12 cellular contexts compared by ENCODE assay signal in the genomic region with DNA sequence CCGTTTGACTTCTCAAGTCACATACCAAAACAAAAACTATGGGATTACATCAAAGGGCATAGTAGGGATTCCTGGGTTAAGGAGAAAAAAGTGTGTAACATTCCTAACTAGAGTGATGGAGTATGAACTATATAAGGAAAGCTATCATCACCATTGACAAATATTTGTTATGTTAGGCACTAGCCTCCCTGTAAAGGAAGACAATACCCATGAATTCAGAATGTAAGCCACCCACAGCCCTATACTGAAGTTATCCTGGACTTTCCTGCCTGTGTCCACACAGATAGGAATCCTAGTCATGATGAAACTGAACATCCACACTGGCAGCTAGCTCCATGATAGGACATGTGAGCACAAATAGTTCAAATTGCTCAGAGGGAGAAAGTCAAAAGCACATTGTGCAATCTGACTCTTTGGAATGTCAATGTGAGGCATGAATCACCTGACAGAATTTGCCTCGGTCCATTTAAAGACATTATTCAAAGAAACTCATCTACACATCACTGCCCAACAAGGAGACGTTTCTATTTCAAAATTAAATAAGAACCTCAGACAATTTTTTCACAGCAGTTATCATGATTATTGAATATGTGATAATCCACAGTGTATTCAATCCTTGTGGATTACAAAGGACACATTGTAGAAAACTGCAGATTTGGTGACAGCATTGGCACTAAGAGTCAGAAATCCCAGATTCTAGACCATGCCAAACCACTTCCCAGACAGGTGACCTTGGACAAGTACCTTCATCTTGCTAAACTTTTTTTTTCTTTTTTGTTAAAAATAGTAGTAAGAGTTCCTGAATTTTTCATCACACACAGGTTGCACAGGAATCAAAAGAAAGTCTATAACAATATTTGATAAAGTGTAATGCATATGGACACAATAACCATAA.
DNase-seq lines count a peak whose midpoint lies in the region; ATAC-seq, FAIRE-seq and TF ChIP-seq lines count a peak whose summit lies in the region.
"Had no signal": no experiment of that assay in that cellular context is flagged by ENCODE, and none has a peak within 500 bp of the region (broad histone marks: within the 10 kb centered on the region; RNA-seq: fewer than 3 reads in every experiment).

No MANE protein-coding gene starts in this region.

- CTCF ChIA-PET in endothelial cell of umbilical vein (lab: Charles Lee) = no interaction called here
- CTCF ChIA-PET in activated CD4-positive, alpha-beta T cell treated with anti-CD3 and anti-CD28 coated beads, Interleukin-2, amount 10 ng/mL, durations not matched to agents 7 days and 5 days (lab: Charles Lee) = no interaction called here

- H3K36me3 Mint-ChIP-seq in activated CD4-positive, alpha-beta T cell treated with anti-CD3 and anti-CD28 coated beads, Interleukin-2, amount 10 ng/mL, durations not matched to agents 7 days and 5 days (ENCODE audit: low read depth) = no peaks in the 10 kb centered on the region
- H3K36me3 Mint-ChIP-seq: activated naive CD8-positive, alpha-beta T cell treated with anti-CD3 and anti-CD28 coated beads, Interleukin-2, amount 10 ng/mL, durations not matched to agents 7 days and 5 days had no signal

- H3K27ac Mint-ChIP-seq in activated CD4-positive, alpha-beta T cell treated with anti-CD3 and anti-CD28 coated beads, Interleukin-2, amount 10 ng/mL, durations not matched to agents 7 days and 5 days = no peak overlapping the region
- H3K27ac Mint-ChIP-seq: activated naive CD8-positive, alpha-beta T cell treated with anti-CD3 and anti-CD28 coated beads, Interleukin-2, amount 10 ng/mL, durations not matched to agents 7 days and 5 days; T-helper 17 cell had no signal

- TF ChIP-seq CTCF in endothelial cell of umbilical vein (IDR thresholded peaks at IDR 0.05; ENCODE audit: extremely low read depth in 1 of 2, insufficient read depth in 1 of 2, low read depth in 1 of 2, low read length in 2 of 2) = no peak
- no peak for TF ChIP-seq CTCF in lower lobe of right lung (IDR thresholded peaks at IDR 0.05)

- H3K36me3 ChIP-seq in ACC112 (ENCODE audit: insufficient read depth, low read length) (no peaks in the 10 kb centered on the region), endothelial cell of umbilical vein (ENCODE audit: control insufficient read depth in 2 of 2, extremely low read depth in 1 of 2, insufficient read depth in 2 of 2, low read length in 2 of 2) (no peaks in the 10 kb centered on the region), lower lobe of right lung (no peaks in the 10 kb centered on the region)

- no peaks in the 10 kb centered on the region for H3K4me1 Mint-ChIP-seq in activated CD4-positive, alpha-beta T cell treated with anti-CD3 and anti-CD28 coated beads, Interleukin-2, amount 10 ng/mL, durations not matched to agents 7 days and 5 days
- H3K4me1 Mint-ChIP-seq: activated naive CD8-positive, alpha-beta T cell treated with anti-CD3 and anti-CD28 coated beads, Interleukin-2, amount 10 ng/mL, durations not matched to agents 7 days and 5 days; T-helper 17 cell had no signal

- H3K27ac ChIP-seq in ACC112 (ENCODE audit: low read depth, low read length) = peak overlapping the region; percentile 98
- H3K27ac ChIP-seq in endothelial cell of umbilical vein (ENCODE audit: insufficient read depth, low read depth, low read length) = no peak overlapping the region
- peak overlapping the region; percentile 47 for H3K27ac ChIP-seq in lower lobe of right lung
- H3K27ac ChIP-seq: C4-2B had no signal

- POLR2A ChIA-PET in endothelial cell of umbilical vein (lab: Charles Lee) = no interaction called here
- POLR2A ChIA-PET in activated CD4-positive, alpha-beta T cell treated with anti-CD3 and anti-CD28 coated beads, Interleukin-2, amount 10 ng/mL, durations not matched to agents 7 days and 5 days (lab: Charles Lee) = no interaction called here

- H3K4me3 Mint-ChIP-seq in activated CD4-positive, alpha-beta T cell treated with anti-CD3 and anti-CD28 coated beads, Interleukin-2, amount 10 ng/mL, durations not matched to agents 7 days and 5 days = no peak overlapping the region
- H3K4me3 Mint-ChIP-seq: activated naive CD8-positive, alpha-beta T cell treated with anti-CD3 and anti-CD28 coated beads, Interleukin-2, amount 10 ng/mL, durations not matched to agents 7 days and 5 days; naive thymus-derived CD8-positive, alpha-beta T cell; T-helper 17 cell had no signal

- H2AFZ ChIP-seq in ACC112 (ENCODE audit: low read length, unreplicated experiment) (no peak overlapping the region), endothelial cell of umbilical vein (ENCODE audit: low read depth, low read length) (no peak overlapping the region)

- intact Hi-C loops in endothelial cell of umbilical vein (cut with micrococcal nuclease) = loop anchor here (2.0 kb wide), 1 partner anchor 16 kb away; no protein-coding TSS in a partner anchor
- intact Hi-C loops in lower lobe of right lung (cut with DNase I) = no loop called here

- no peak for TF ChIP-seq POLR2A in endothelial cell of umbilical vein (IDR thresholded peaks at IDR 0.05; ENCODE audit: low read depth, low read length)

- H3K27me3 ChIP-seq in ACC112 (ENCODE audit: insufficient read depth, low read length) (no peaks in the 10 kb centered on the region), endothelial cell of umbilical vein (ENCODE audit: control insufficient read depth in 2 of 2, insufficient read depth in 2 of 2, low read length in 2 of 2) (no peaks in the 10 kb centered on the region), lower lobe of right lung (ENCODE audit: low read depth) (no peaks in the 10 kb centered on the region)

- H3K9me1 ChIP-seq in endothelial cell of umbilical vein (replicated peaks; ENCODE audit: control insufficient read depth, extremely low read depth, insufficient read depth, low read length) = no peaks in the 10 kb centered on the region

- BruUV-seq in endothelial cell of umbilical vein (replicated peaks; lab: Mats Ljungman, UMichigan) = no TSS peak

- no peak overlapping the region for H3K9ac ChIP-seq in endothelial cell of umbilical vein (replicated peaks; ENCODE audit: extremely low read depth, insufficient read depth, low read length)

- H4K20me1 ChIP-seq in endothelial cell of umbilical vein (replicated peaks; ENCODE audit: control insufficient read depth, extremely low read depth, insufficient read depth, low read length) = no peaks in the 10 kb centered on the region

- H3K9me3 Mint-ChIP-seq in activated CD4-positive, alpha-beta T cell treated with anti-CD3 and anti-CD28 coated beads, Interleukin-2, amount 10 ng/mL, durations not matched to agents 7 days and 5 days = no peaks in the 10 kb centered on the region

- H3K9me3 ChIP-seq in endothelial cell of umbilical vein (replicated peaks; ENCODE audit: control insufficient read depth, insufficient read depth, low read length) (no peaks in the 10 kb centered on the region), lower lobe of right lung (no peaks in the 10 kb centered on the region)

- no peak overlapping the region for H3K4me2 ChIP-seq in endothelial cell of umbilical vein (ENCODE audit: insufficient read depth, low read length)

- no peaks in the 10 kb centered on the region for H3K79me2 ChIP-seq in ACC112 (ENCODE audit: control insufficient read depth, insufficient read depth, low read length, unreplicated experiment)
- no peaks in the 10 kb centered on the region for H3K79me2 ChIP-seq in endothelial cell of umbilical vein (ENCODE audit: control insufficient read depth, insufficient read depth, low read length)

- dilution Hi-C loops in endothelial cell of umbilical vein (cut with MboI; ENCODE audit: extremely low pct_ligation_motif_present, low sequenced_read_pairs) = no loop called here

- H3K4me3 ChIP-seq in ACC112 (ENCODE audit: low read depth, low read length) = peak overlapping the region; percentile 11; the same call in 1 of the 2 replicates
- H3K4me3 ChIP-seq in endothelial cell of umbilical vein (replicated peaks in 1 of 3; ENCODE audit: insufficient read depth in 1 of 3, low read depth in 1 of 3, low read length in 3 of 3) = no peak overlapping the region
- no peak overlapping the region for H3K4me3 ChIP-seq in lower lobe of right lung

- H3K4me1 ChIP-seq in ACC112 (ENCODE audit: control insufficient read depth, insufficient read depth, low read length, unreplicated experiment) = peaks cover 18% of the 10 kb centered on the region
- H3K4me1 ChIP-seq in endothelial cell of umbilical vein (ENCODE audit: control insufficient read depth, extremely low read depth, insufficient read depth, low read length) = peaks cover 1% of the 10 kb centered on the region
- H3K4me1 ChIP-seq in lower lobe of right lung = peaks cover 4% of the 10 kb centered on the region

- no peak for FAIRE-seq in endothelial cell of umbilical vein (lab: Jason Lieb, UNC)

- DNase-seq in M059J (ENCODE audit: low read depth) = peak; percentile 95
- DNase-seq in endothelial cell of umbilical vein (ENCODE audit: low read depth, low spot score) = peak; percentile 42
- no peak for DNase-seq in lower lobe of right lung
- no peak for DNase-seq in NCI-H526 (lab: John Stamatoyannopoulos, UW)
- DNase-seq in activated CD4-positive, alpha-beta T cell treated with anti-CD3 and anti-CD28 coated beads, Interleukin-2, amount 10 ng/mL, durations not matched to agents 7 days and 5 days = no peak
- DNase-seq: activated naive CD8-positive, alpha-beta T cell treated with anti-CD3 and anti-CD28 coated beads, Interleukin-2, amount 10 ng/mL, durations not matched to agents 7 days and 5 days; naive thymus-derived CD8-positive, alpha-beta T cell; T-helper 17 cell had no signal

- H3K27me3 Mint-ChIP-seq in activated CD4-positive, alpha-beta T cell treated with anti-CD3 and anti-CD28 coated beads, Interleukin-2, amount 10 ng/mL, durations not matched to agents 7 days and 5 days = peaks cover 4% of the 10 kb centered on the region
- H3K27me3 Mint-ChIP-seq: activated naive CD8-positive, alpha-beta T cell treated with anti-CD3 and anti-CD28 coated beads, Interleukin-2, amount 10 ng/mL, durations not matched to agents 7 days and 5 days had no signal

- ATAC-seq in lower lobe of right lung (peak; percentile 90 to 91), GM21423 (IDR thresholded peaks at IDR 0.05; ENCODE audit: unreplicated experiment) (no peak), GM21786 (IDR thresholded peaks at IDR 0.05; ENCODE audit: unreplicated experiment) (no peak)
- ATAC-seq: naive thymus-derived CD8-positive, alpha-beta T cell; T-helper 17 cell had no signal

TF ChIP-seq in endothelial cell of umbilical vein, 7 proteins besides CTCF, POLR2A, EP300 and RAD21 (continues in another document):
- TF ChIP-seq MAX (IDR thresholded peaks at IDR 0.05; ENCODE audit: insufficient read depth, insufficient read length) (no peak), GATA2 (IDR thresholded peaks at IDR 0.05; ENCODE audit: insufficient read depth, insufficient read length, low read depth, low read length) (no peak), EZH2 (IDR thresholded peaks at IDR 0.05; ENCODE audit: borderline replicate concordance, low read depth, low read length, severe bottlenecking) (no peak), POLR2AphosphoS5 (IDR thresholded peaks at IDR 0.05; ENCODE audit: insufficient read depth, low read depth, low read length) (no peak), FOS (IDR thresholded peaks at IDR 0.05; ENCODE audit: borderline replicate concordance, insufficient read depth, low read length) (no peak), MYC (IDR thresholded peaks at IDR 0.05; ENCODE audit: low read depth, low read length) (no peak)

Comparison
In these comparisons a context has a peak if more than half of its experiments do, and no peak if none do; other contexts are left out.
1. DNase-seq: peak in M059J (single experiment) and endothelial cell of umbilical vein (single experiment); none in lower lobe of right lung (single experiment), NCI-H526 (0 of 2) and activated CD4-positive, alpha-beta T cell treated with anti-CD3 and anti-CD28 coated beads, Interleukin-2, amount 10 ng/mL, durations not matched to agents 7 days and 5 days (single experiment).
2. ATAC-seq: peak in lower lobe of right lung (2 of 2); none in GM21423 (single experiment) and GM21786 (single experiment).